8 cellular contexts compared by ENCODE assay signal in genomic region chr20:48760403-48760889, GRCh38.
DNase-seq lines count a peak whose midpoint lies in the region; ATAC-seq lines count a peak whose summit lies in the region.

No MANE protein-coding gene starts in this region.

- H3K36me3 ChIP-seq in MG63: no peaks in the 10 kb centered on the region

- H3K27ac Mint-ChIP-seq in activated CD4-positive, alpha-beta memory T cell treated with anti-CD3 and anti-CD28 coated beads for 36 hours: peak overlapping the region; percentile 97
- H3K27ac Mint-ChIP-seq in effector memory CD8-positive, alpha-beta T cell: peak overlapping the region; percentile 92

- no peaks in the 10 kb centered on the region for H3K9me3 ChIP-seq in MG63

- H3K27me3 Mint-ChIP-seq in activated CD4-positive, alpha-beta memory T cell treated with anti-CD3 and anti-CD28 coated beads for 36 hours: no peaks in the 10 kb centered on the region
- no peaks in the 10 kb centered on the region for H3K27me3 Mint-ChIP-seq in effector memory CD8-positive, alpha-beta T cell

- intact Hi-C loops in activated CD4-positive, alpha-beta memory T cell treated with anti-CD3 and anti-CD28 coated beads for 36 hours (cut with micrococcal nuclease): loop anchor here (1.0 to 10.0 kb wide), 7 partner anchors 9 to 1256 kb away; partner anchors contain the start of gene NCOA3

- CTCF ChIA-PET in activated CD4-positive, alpha-beta memory T cell treated with anti-CD3 and anti-CD28 coated beads for 36 hours (lab: Charles Lee): interaction anchor here (1.3 to 2.3 kb wide), 2 partner anchors 9 to 103 kb away, joined by 3 to 5 read pairs; no protein-coding TSS in a partner anchor

- POLR2A ChIA-PET in activated CD4-positive, alpha-beta memory T cell treated with anti-CD3 and anti-CD28 coated beads for 36 hours (lab: Charles Lee): interaction anchor here (1.0 to 3.5 kb wide), 5 partner anchors 9 to 63 kb away, joined by 3 to 11 read pairs (median 8); no protein-coding TSS in a partner anchor

- DNase-seq in MG63 (peak; percentile 39), SHP77 (lab: John Stamatoyannopoulos, UW) (no peak)
- DNase-seq in activated CD4-positive, alpha-beta memory T cell treated with anti-CD3 and anti-CD28 coated beads for 36 hours: peak; percentile 84
- peak; percentile 68 to 74 (median 72) for DNase-seq in effector memory CD8-positive, alpha-beta T cell
- DNase-seq in stimulated activated CD4-positive, alpha-beta T cell treated with anti-CD3 and anti-CD28 coated beads, Interleukin-12 subunit alpha, Interleukin-12 subunit beta, amount 100 ng/mL, for 48 hours (ENCODE audit: low read depth in 2 of 3, low spot score in 1 of 3): peak; percentile 31 to 56 (median 55)

- H3K27me3 ChIP-seq in MG63: no peaks in the 10 kb centered on the region

- peaks cover 20% of the 10 kb centered on the region for H3K9me3 Mint-ChIP-seq in activated CD4-positive, alpha-beta memory T cell treated with anti-CD3 and anti-CD28 coated beads for 36 hours
- H3K9me3 Mint-ChIP-seq in effector memory CD8-positive, alpha-beta T cell: no peaks in the 10 kb centered on the region

- peak overlapping the region; percentile 52 for H3K4me3 Mint-ChIP-seq in activated CD4-positive, alpha-beta memory T cell treated with anti-CD3 and anti-CD28 coated beads for 36 hours
- peak overlapping the region; percentile 80 for H3K4me3 Mint-ChIP-seq in effector memory CD8-positive, alpha-beta T cell

- H3K4me3 ChIP-seq in MG63: no peak overlapping the region

- H3K4me1 Mint-ChIP-seq in activated CD4-positive, alpha-beta memory T cell treated with anti-CD3 and anti-CD28 coated beads for 36 hours (ENCODE audit: low read depth): peaks cover 86% of the 10 kb centered on the region
- H3K4me1 Mint-ChIP-seq in effector memory CD8-positive, alpha-beta T cell (ENCODE audit: low read depth in 2 of 2): peaks cover 83 to 87% of the 10 kb centered on the region in 2 donors

- ATAC-seq in GM18909 (IDR thresholded peaks at IDR 0.05; ENCODE audit: poor library complexity, unreplicated experiment): peak; percentile 65
- ATAC-seq in effector memory CD8-positive, alpha-beta T cell (replicated peaks): peak; percentile 68
- ATAC-seq in GM19023 (IDR thresholded peaks at IDR 0.05; ENCODE audit: unreplicated experiment): no peak
- ATAC-seq in GM21447 (IDR thresholded peaks at IDR 0.05; ENCODE audit: unreplicated experiment): no peak

- H3K36me3 Mint-ChIP-seq in activated CD4-positive, alpha-beta memory T cell treated with anti-CD3 and anti-CD28 coated beads for 36 hours: peaks cover 35% of the 10 kb centered on the region
- peaks cover 32% of the 10 kb centered on the region for H3K36me3 Mint-ChIP-seq in effector memory CD8-positive, alpha-beta T cell (ENCODE audit: insufficient read depth)

Comparison
In these comparisons a context has a peak if more than half of its experiments do, and no peak if none do; other contexts are left out.
1. ATAC-seq: peak in GM18909 (single experiment) and effector memory CD8-positive, alpha-beta T cell (single experiment); none in GM19023 (single experiment) and GM21447 (single experiment).
2. DNase-seq: peak in MG63 (single experiment), activated CD4-positive, alpha-beta memory T cell treated with anti-CD3 and anti-CD28 coated beads for 36 hours (single experiment), effector memory CD8-positive, alpha-beta T cell (3 of 3) and stimulated activated CD4-positive, alpha-beta T cell treated with anti-CD3 and anti-CD28 coated beads, Interleukin-12 subunit alpha, Interleukin-12 subunit beta, amount 100 ng/mL, for 48 hours (3 of 3); none in SHP77 (0 of 2).